Comparison of ENCODE assay signal across 13 cellular contexts in the genomic region with DNA sequence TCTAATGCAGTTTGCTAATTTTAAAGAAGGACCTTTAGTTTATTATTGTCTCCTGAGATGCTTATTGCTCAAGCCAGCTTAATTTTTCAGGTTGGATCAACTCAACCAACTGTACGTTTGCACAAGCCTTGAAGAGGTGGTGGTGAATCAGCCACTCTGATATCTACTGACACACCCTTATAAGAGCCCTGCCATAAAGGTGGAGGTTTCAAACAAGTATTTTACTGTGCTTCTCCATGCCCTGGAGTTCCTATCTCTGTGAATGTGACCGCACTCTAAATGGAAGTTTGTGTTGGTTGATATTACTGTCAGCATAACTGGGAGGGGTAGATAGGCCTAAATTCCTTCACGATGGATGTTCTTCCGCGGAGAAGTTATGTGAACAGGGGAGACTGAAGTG.
DNase-seq lines count a peak whose midpoint lies in the region; ATAC-seq, FAIRE-seq and TF ChIP-seq lines count a peak whose summit lies in the region.
"Had no signal": no experiment of that assay in that cellular context is flagged by ENCODE, and none has a peak within 500 bp of the region (broad histone marks: within the 10 kb centered on the region; RNA-seq: fewer than 3 reads in every experiment).

No MANE protein-coding gene starts in this region.

- TF ChIP-seq POLR2A in heart left ventricle (IDR thresholded peaks at IDR 0.05): no peak

- WGBS in heart left ventricle, 4 donors: 75 to 89% (median 82%) methylated on average over 5 of the region's 5 CpGs

- H3K27me3 ChIP-seq in bronchial epithelial cell (ENCODE audit: control insufficient read depth, insufficient read depth, low read length) (no peaks in the 10 kb centered on the region), left lung (no peaks in the 10 kb centered on the region), heart left ventricle (no peaks in the 10 kb centered on the region)

- H3K9me3 ChIP-seq in left lung (no peaks in the 10 kb centered on the region), heart left ventricle (no peaks in the 10 kb centered on the region)
- H3K9me3 ChIP-seq: A549 had no signal

- H3K36me3 ChIP-seq in bronchial epithelial cell (ENCODE audit: control insufficient read depth, insufficient read depth, low read length): no peaks in the 10 kb centered on the region
- no peaks in the 10 kb centered on the region for H3K36me3 ChIP-seq in left lung
- no peaks in the 10 kb centered on the region for H3K36me3 ChIP-seq in heart left ventricle

- no peak for TF ChIP-seq CTCF in bronchial epithelial cell (IDR thresholded peaks at IDR 0.05; ENCODE audit: insufficient read depth, low read length, severe bottlenecking)
- no peak for TF ChIP-seq CTCF in left lung (IDR thresholded peaks at IDR 0.05)
- TF ChIP-seq CTCF in heart left ventricle (IDR thresholded peaks at IDR 0.05): no peak

- intact Hi-C loops in left lung (cut with DNase I): no loop called here
- intact Hi-C loops in heart left ventricle (cut with DNase I): no loop called here

- H3K4me3 ChIP-seq in bronchial epithelial cell (ENCODE audit: low read depth, low read length) (no peak overlapping the region), left lung (no peak overlapping the region), heart left ventricle (no peak overlapping the region)
- H3K4me3 ChIP-seq: A549, GM23248 had no signal

- H3K4me1 ChIP-seq in left lung (no peaks in the 10 kb centered on the region), heart left ventricle (no peaks in the 10 kb centered on the region)

- H3K27ac ChIP-seq in left lung (no peak overlapping the region), heart left ventricle (no peak overlapping the region)
- H3K27ac ChIP-seq: A549, GM23248 had no signal

- DNase-seq in HTR-8/SVneo (ENCODE audit: insufficient read length, low spot score) (no peak), bronchial epithelial cell (ENCODE audit: low read depth) (peak; percentile 51), left lung (no peak), UCSD-AML1 (lab: John Stamatoyannopoulos, UW; ENCODE audit: unreplicated experiment) (no peak), heart left ventricle (no peak)
- DNase-seq: CD8-positive, alpha-beta T cell; COR-L47; GM23248; KG1 had no signal

- ATAC-seq in left lung (peak; percentile 51), heart left ventricle (no peak), GM21619 (IDR thresholded peaks at IDR 0.05; ENCODE audit: unreplicated experiment) (no peak)
- ATAC-seq: A549; CD8-positive, alpha-beta T cell; HCT116 had no signal

- FAIRE-seq in HTR-8/SVneo (lab: Jason Lieb, UNC) (peak; percentile 9), bronchial epithelial cell (lab: Jason Lieb, UNC) (no peak)
- FAIRE-seq: A549, H54 had no signal
